Comparison of ENCODE assay signal across 1 cellular context in the genomic region with DNA sequence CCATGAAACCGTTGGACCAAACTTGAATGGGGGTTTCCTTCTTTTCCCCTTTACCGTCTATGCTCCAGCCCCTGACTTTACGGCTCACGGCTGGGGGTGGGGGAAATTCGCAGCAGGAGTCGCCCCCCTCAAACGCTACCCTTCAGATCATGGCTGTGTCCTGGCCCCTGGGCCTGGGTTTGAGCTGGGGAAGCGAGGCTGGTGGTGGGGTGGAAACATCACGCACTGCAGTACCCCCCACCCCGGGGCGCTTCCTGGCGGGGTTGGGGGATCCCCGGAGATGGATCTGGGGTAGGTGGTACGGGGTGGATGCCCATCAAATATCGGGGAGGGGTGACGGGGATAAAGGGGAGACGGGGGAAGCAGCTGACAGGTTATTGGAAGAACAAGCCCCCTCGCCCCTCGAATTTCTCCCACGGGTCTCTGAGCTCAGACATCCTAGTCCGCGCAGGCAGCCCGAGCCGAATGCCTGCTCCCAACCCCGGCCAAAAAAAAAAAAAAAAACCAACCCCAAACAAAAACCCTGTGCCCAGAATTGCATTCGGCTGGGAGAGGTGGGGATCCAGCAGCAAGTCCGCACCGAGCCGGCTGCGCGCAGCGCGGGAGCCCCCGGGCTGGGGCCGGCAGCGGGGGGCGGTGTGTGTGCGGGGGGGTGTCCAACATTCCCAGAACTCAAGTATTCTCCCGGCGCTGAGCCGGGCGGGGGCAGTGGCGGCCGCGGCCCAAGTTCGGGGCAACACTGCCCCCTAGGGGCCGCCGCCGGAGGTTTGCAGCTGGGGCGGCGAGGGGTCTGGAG.
TF ChIP-seq lines count a peak whose summit lies in the region.

No MANE protein-coding gene starts in this region.

TF ChIP-seq in K562, 482 proteins besides CTCF, POLR2A, EP300 and RAD21 (continued from another document and continues in another):
- TF ChIP-seq ETV1 (tag; conservative IDR thresholded peaks at IDR 0.05; ENCODE audit: low read depth) (no peak), TCFL5 (CRISPR knock-in tag; conservative IDR thresholded peaks at IDR 0.05) (no peak), ZNF696 (CRISPR knock-in tag; conservative IDR thresholded peaks at IDR 0.05) (no peak), ZNF507 (tag; conservative IDR thresholded peaks at IDR 0.05) (no peak), NBN (IDR thresholded peaks at IDR 0.05; ENCODE audit: low read depth) (peak; percentile 78; the same call in 1 of the 2 replicates), MED1 (CRISPR knock-in tag; IDR thresholded peaks at IDR 0.05; ENCODE audit: borderline replicate concordance) (no peak), ZFP30 (CRISPR knock-in tag; IDR thresholded peaks at IDR 0.05; ENCODE audit: borderline replicate concordance) (no peak), MXI1 (IDR thresholded peaks at IDR 0.05; ENCODE audit: low read depth, low read length) (peak; percentile 13; the same call in 1 of the 2 replicates), HDAC8 (tag; IDR thresholded peaks at IDR 0.05) (no peak), ZNF444 (CRISPR knock-in tag; IDR thresholded peaks at IDR 0.05) (no peak; the same call in 1 of the 2 replicates), MYBL2 (IDR thresholded peaks at IDR 0.05; ENCODE audit: low read depth) (no peak), MYBL2 (CRISPR knock-in tag; IDR thresholded peaks at IDR 0.05; ENCODE audit: borderline replicate concordance) (no peak), MTA3 (IDR thresholded peaks at IDR 0.05; ENCODE audit: borderline replicate concordance) (0 out of 2 replicates have a peak, but pooled peaks have one; percentile 68), MLLT1 (IDR thresholded peaks at IDR 0.05) (peak; percentile 61 to 63; a peak in 2 of 4 replicates), ZNF699 (CRISPR knock-in tag; IDR thresholded peaks at IDR 0.05; ENCODE audit: insufficient replicate concordance) (no peak), CHD4 (IDR thresholded peaks at IDR 0.05; ENCODE audit: insufficient read depth, insufficient replicate concordance, low read depth, low read length, poor library complexity, severe bottlenecking) (peak; percentile 92), ZNF184 (CRISPR knock-in tag; IDR thresholded peaks at IDR 0.05) (no peak), ZC3H4 (CRISPR knock-in tag; IDR thresholded peaks at IDR 0.05; ENCODE audit: borderline replicate concordance) (no peak), RBBP5 (IDR thresholded peaks at IDR 0.05; ENCODE audit: borderline replicate concordance, insufficient read depth, low read length, poor library complexity, severe bottlenecking) (peak; percentile 27), TEAD4 (IDR thresholded peaks at IDR 0.05; ENCODE audit: low read length) (peak; percentile 27; the same call in 1 of the 2 replicates), TEAD4 (CRISPR knock-in tag; IDR thresholded peaks at IDR 0.05; ENCODE audit: borderline replicate concordance) (no peak), EGR1 (conservative IDR thresholded peaks at IDR 0.05) (peak; percentile 81), HMGN3 (IDR thresholded peaks at IDR 0.05; ENCODE audit: borderline replicate concordance, extremely low read depth, insufficient read length, low read depth, low read length) (peak; percentile 93), ZKSCAN1 (IDR thresholded peaks at IDR 0.05; ENCODE audit: low read depth, low read length) (no peak), ZC3H8 (IDR thresholded peaks at IDR 0.05) (no peak), BDP1 (IDR thresholded peaks at IDR 0.05; ENCODE audit: insufficient read depth, insufficient read length) (no peak), TBP (optimal IDR thresholded peaks at IDR 0.05; ENCODE audit: low read depth, low read length) (peak; percentile 29), CCNT2 (IDR thresholded peaks at IDR 0.05; ENCODE audit: borderline replicate concordance, extremely low read depth, insufficient read length, low read depth, low read length) (peak; percentile 98), ZNF764 (CRISPR knock-in tag; IDR thresholded peaks at IDR 0.05; ENCODE audit: low read depth) (no peak), FOXA3 (CRISPR knock-in tag; conservative IDR thresholded peaks at IDR 0.05 in 1 of 2, IDR thresholded peaks at IDR 0.05 in 1 of 2) (no peak), ZNF224 (CRISPR knock-in tag; IDR thresholded peaks at IDR 0.05) (no peak), NFE2L1 (tag; IDR thresholded peaks at IDR 0.05; ENCODE audit: borderline replicate concordance, low read depth) (no peak), GTF2F1 (IDR thresholded peaks at IDR 0.05; ENCODE audit: low read depth, low read length) (no peak), NEUROD1 (IDR thresholded peaks at IDR 0.05; ENCODE audit: borderline replicate concordance, low read depth, low read length, partially characterized antibody) (peak; percentile 15), MAFK (IDR thresholded peaks at IDR 0.05; ENCODE audit: low read length) (no peak), PHF20 (IDR thresholded peaks at IDR 0.05; ENCODE audit: partially characterized antibody) (no peak), CSDE1 (IDR thresholded peaks at IDR 0.05) (no peak), STAT5A (IDR thresholded peaks at IDR 0.05; ENCODE audit: borderline replicate concordance, low read length) (peak; percentile 43; the same call in 1 of the 2 replicates), ZNF133 (CRISPR knock-in tag; IDR thresholded peaks at IDR 0.05) (no peak), TBL1XR1 (IDR thresholded peaks at IDR 0.05; ENCODE audit: low read length in 2 of 2) (peak in 1 of 2 experiments; percentile 28; a peak in 1 of 4 replicates), ADNP (tag; IDR thresholded peaks at IDR 0.05) (no peak), PHB2 (IDR thresholded peaks at IDR 0.05; ENCODE audit: low read depth) (peak; percentile 35; the same call in 1 of the 2 replicates), RBM39 (optimal IDR thresholded peaks at IDR 0.05; ENCODE audit: low read depth, low read length) (no peak), ZNF212 (CRISPR knock-in tag; IDR thresholded peaks at IDR 0.05) (no peak), NFATC3 (IDR thresholded peaks at IDR 0.05) (no peak), CEBPB (tag; IDR thresholded peaks at IDR 0.05) (no peak), BRD9 (IDR thresholded peaks at IDR 0.05; ENCODE audit: low read depth, partially characterized antibody) (peak; percentile 60), ZNF436 (CRISPR knock-in tag; IDR thresholded peaks at IDR 0.05) (no peak), KDM1A (IDR thresholded peaks at IDR 0.05) (0 out of 4 replicates have a peak, but pooled peaks of 1 of the 2 experiments have one; percentile 20), ZNF589 (CRISPR knock-in tag; IDR thresholded peaks at IDR 0.05; ENCODE audit: low read depth) (no peak), NR2C1 (IDR thresholded peaks at IDR 0.05) (no peak), NR2C1 (tag; IDR thresholded peaks at IDR 0.05) (no peak), CREB1 (IDR thresholded peaks at IDR 0.05) (no peak; the same call in 1 of the 2 replicates), CREB1 (CRISPR knock-in tag; IDR thresholded peaks at IDR 0.05) (peak; percentile 21; the same call in 1 of the 2 replicates), PPARD (CRISPR knock-in tag; IDR thresholded peaks at IDR 0.05) (no peak), ARID3A (IDR thresholded peaks at IDR 0.05; ENCODE audit: borderline replicate concordance, low read depth, low read length) (no peak), ZNF121 (CRISPR knock-in tag; conservative IDR thresholded peaks at IDR 0.05) (no peak), ETS2 (tag; IDR thresholded peaks at IDR 0.05; ENCODE audit: borderline replicate concordance, poor library complexity, severe bottlenecking) (no peak), RBM15 (IDR thresholded peaks at IDR 0.05; ENCODE audit: insufficient read depth, low read length) (0 out of 2 replicates have a peak, but pooled peaks have one; percentile 46), CREB3L1 (IDR thresholded peaks at IDR 0.05; ENCODE audit: borderline replicate concordance, low read depth) (no peak), NRF1 (conservative IDR thresholded peaks at IDR 0.05 in 1 of 2, IDR thresholded peaks at IDR 0.05 in 1 of 2) (peak; percentile 56 to 60), SIX5 (IDR thresholded peaks at IDR 0.05; ENCODE audit: borderline replicate concordance in 1 of 2, insufficient read depth in 1 of 2, low read depth in 1 of 2, low read length in 2 of 2) (no peak)
- TF ChIP-seq, protein P1, sequence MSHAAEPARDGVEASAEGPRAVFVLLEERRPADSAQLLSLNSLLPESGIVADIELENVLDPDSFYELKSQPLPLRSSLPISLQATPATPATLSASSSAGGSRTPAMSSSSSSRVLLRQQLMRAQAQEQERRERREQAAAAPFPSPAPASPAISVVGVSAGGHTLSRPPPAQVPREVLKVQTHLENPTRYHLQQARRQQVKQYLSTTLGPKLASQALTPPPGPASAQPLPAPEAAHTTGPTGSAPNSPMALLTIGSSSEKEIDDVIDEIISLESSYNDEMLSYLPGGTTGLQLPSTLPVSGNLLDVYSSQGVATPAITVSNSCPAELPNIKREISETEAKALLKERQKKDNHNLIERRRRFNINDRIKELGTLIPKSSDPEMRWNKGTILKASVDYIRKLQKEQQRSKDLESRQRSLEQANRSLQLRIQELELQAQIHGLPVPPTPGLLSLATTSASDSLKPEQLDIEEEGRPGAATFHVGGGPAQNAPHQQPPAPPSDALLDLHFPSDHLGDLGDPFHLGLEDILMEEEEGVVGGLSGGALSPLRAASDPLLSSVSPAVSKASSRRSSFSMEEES (CRISPR knock-in tag; IDR thresholded peaks at IDR 0.05): no peak
- TF ChIP-seq, protein P2, sequence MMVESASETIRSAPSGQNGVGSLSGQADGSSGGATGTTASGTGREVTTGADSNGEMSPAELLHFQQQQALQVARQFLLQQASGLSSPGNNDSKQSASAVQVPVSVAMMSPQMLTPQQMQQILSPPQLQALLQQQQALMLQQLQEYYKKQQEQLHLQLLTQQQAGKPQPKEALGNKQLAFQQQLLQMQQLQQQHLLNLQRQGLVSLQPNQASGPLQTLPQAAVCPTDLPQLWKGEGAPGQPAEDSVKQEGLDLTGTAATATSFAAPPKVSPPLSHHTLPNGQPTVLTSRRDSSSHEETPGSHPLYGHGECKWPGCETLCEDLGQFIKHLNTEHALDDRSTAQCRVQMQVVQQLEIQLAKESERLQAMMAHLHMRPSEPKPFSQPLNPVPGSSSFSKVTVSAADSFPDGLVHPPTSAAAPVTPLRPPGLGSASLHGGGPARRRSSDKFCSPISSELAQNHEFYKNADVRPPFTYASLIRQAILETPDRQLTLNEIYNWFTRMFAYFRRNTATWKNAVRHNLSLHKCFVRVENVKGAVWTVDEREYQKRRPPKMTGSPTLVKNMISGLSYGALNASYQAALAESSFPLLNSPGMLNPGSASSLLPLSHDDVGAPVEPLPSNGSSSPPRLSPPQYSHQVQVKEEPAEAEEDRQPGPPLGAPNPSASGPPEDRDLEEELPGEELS (CRISPR knock-in tag; IDR thresholded peaks at IDR 0.05; ENCODE audit: borderline replicate concordance): no peak
- TF ChIP-seq, protein P3, sequence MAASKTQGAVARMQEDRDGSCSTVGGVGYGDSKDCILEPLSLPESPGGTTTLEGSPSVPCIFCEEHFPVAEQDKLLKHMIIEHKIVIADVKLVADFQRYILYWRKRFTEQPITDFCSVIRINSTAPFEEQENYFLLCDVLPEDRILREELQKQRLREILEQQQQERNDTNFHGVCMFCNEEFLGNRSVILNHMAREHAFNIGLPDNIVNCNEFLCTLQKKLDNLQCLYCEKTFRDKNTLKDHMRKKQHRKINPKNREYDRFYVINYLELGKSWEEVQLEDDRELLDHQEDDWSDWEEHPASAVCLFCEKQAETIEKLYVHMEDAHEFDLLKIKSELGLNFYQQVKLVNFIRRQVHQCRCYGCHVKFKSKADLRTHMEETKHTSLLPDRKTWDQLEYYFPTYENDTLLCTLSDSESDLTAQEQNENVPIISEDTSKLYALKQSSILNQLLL (CRISPR knock-in tag; IDR thresholded peaks at IDR 0.05; ENCODE audit: borderline replicate concordance): no peak
- TF ChIP-seq, protein P4, sequence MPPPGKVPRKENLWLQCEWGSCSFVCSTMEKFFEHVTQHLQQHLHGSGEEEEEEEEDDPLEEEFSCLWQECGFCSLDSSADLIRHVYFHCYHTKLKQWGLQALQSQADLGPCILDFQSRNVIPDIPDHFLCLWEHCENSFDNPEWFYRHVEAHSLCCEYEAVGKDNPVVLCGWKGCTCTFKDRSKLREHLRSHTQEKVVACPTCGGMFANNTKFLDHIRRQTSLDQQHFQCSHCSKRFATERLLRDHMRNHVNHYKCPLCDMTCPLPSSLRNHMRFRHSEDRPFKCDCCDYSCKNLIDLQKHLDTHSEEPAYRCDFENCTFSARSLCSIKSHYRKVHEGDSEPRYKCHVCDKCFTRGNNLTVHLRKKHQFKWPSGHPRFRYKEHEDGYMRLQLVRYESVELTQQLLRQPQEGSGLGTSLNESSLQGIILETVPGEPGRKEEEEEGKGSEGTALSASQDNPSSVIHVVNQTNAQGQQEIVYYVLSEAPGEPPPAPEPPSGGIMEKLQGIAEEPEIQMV (tag; conservative IDR thresholded peaks at IDR 0.05; ENCODE audit: low read depth): no peak
